In the genomic region with DNA sequence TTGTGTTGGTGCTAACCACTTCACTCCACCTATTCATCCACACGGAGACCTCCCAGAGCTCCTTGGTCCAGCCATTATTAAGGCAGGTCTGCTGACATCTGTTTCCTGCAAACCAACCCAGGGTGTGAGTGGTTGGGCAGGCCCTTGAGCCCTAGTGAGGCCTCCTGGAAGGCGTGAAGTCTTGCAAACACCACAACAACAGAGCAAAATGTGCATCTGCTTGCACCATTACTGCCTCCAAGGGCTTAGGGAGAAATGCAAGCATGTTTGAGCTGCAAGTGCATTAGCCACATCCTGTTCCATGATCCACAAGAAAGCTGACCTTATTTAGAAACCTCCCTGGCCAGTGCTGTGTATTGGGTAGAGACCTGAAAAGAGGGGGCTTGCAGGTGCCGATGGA, we compare ENCODE assay signal across 23 cellular contexts.
"Had no signal": no experiment of that assay in that cellular context is flagged by ENCODE, and none has a peak within 500 bp of the region (broad histone marks: within the 10 kb centered on the region; RNA-seq: fewer than 3 reads in every experiment).

No MANE protein-coding gene starts in this region.

- H3K4me1 ChIP-seq: ascending aorta had no signal

- H3K4me3 ChIP-seq: ascending aorta, body of pancreas had no signal

- H3K27me3 ChIP-seq: ascending aorta, body of pancreas had no signal

- ATAC-seq: activated naive CD4-positive, alpha-beta T cell treated with anti-CD3 and anti-CD28 coated beads, Interleukin-2, amount 50 U/mL, for 72 hours; activated naive CD8-positive, alpha-beta T cell treated with anti-CD3 and anti-CD28 coated beads, Interleukin-2, amount 50 U/mL, for 24 hours; body of pancreas; T-cell had no signal

- DNase-seq: activated B cell treated with CpG ODN at 0.5 μM for 24 hours; activated CD4-positive, alpha-beta T cell treated with anti-CD3 and anti-CD28 coated beads for 1 hour; activated CD4-positive, alpha-beta T cell treated with anti-CD3 and anti-CD28 coated beads, Interleukin-2, amount 10 ng/mL, durations not matched to agents 24 days and 14 days; activated CD4-positive, alpha-beta T cell treated with anti-CD3 and anti-CD28 coated beads, Interleukin-2, amount 50 U/mL, for 48 hours; activated effector memory CD4-positive, alpha-beta T cell treated with anti-CD3 and anti-CD28 coated beads, Interleukin-2, amount 50 U/mL, for 16 hours; activated naive CD4-positive, alpha-beta T cell treated with Interleukin-2 at 50 U/mL for 16 hours; activated naive CD8-positive, alpha-beta T cell treated with anti-CD3 and anti-CD28 coated beads, Interleukin-2, amount 50 U/mL, for 24 hours; activated T-cell treated with anti-CD3 and anti-CD28 coated beads, Interleukin-2, amount 50 U/mL, for 24 hours; amniotic stem cell; body of pancreas; NCI-H146; NCI-H187 treated with DMSO at 0.1 percent for 48 hours; NCI-H2081 treated with DMSO at 0.1 percent for 48 hours; NCI-H446; NCI-H524; SIG-M5; T-cell; T1000 had no signal

- H3K36me3 ChIP-seq: ascending aorta had no signal

- FAIRE-seq: bronchial epithelial cell, TTC549 had no signal

- H3K36me3 Mint-ChIP-seq: activated naive CD4-positive, alpha-beta T cell treated with anti-CD3 and anti-CD28 coated beads, Interleukin-2, amount 50 U/mL, for 72 hours; T-cell had no signal

- H3K9me3 ChIP-seq: ascending aorta, body of pancreas had no signal

- H3K27ac ChIP-seq: ascending aorta, body of pancreas had no signal

- H3K27me3 Mint-ChIP-seq: central memory CD8-positive, alpha-beta T cell had no signal

- H3K9me3 Mint-ChIP-seq: activated B cell treated with CpG ODN at 0.5 μM for 24 hours; activated CD4-positive, alpha-beta T cell treated with anti-CD3 and anti-CD28 coated beads, Interleukin-2, amount 10 ng/mL, durations not matched to agents 24 days and 14 days; activated naive CD4-positive, alpha-beta T cell treated with anti-CD3 and anti-CD28 coated beads, Interleukin-2, amount 50 U/mL, for 72 hours; activated naive CD8-positive, alpha-beta T cell treated with anti-CD3 and anti-CD28 coated beads, Interleukin-2, amount 50 U/mL, for 24 hours; activated T-cell treated with anti-CD3 and anti-CD28 coated beads, Interleukin-2, amount 50 U/mL, for 24 hours; central memory CD8-positive, alpha-beta T cell; T-cell had no signal

- H3K4me3 Mint-ChIP-seq: activated B cell treated with CpG ODN at 0.5 μM for 24 hours; activated CD4-positive, alpha-beta T cell treated with anti-CD3 and anti-CD28 coated beads, Interleukin-2, amount 10 ng/mL, durations not matched to agents 24 days and 14 days; activated naive CD8-positive, alpha-beta T cell treated with anti-CD3 and anti-CD28 coated beads, Interleukin-2, amount 50 U/mL, for 24 hours; activated T-cell treated with anti-CD3 and anti-CD28 coated beads, Interleukin-2, amount 50 U/mL, for 24 hours; central memory CD8-positive, alpha-beta T cell; T-cell had no signal

- H3K4me1 Mint-ChIP-seq: activated B cell treated with CpG ODN at 0.5 μM for 24 hours; activated CD4-positive, alpha-beta T cell treated with anti-CD3 and anti-CD28 coated beads, Interleukin-2, amount 10 ng/mL, durations not matched to agents 24 days and 14 days had no signal

- H3K27ac Mint-ChIP-seq: activated B cell treated with CpG ODN at 0.5 μM for 24 hours; activated CD4-positive, alpha-beta T cell treated with anti-CD3 and anti-CD28 coated beads, Interleukin-2, amount 10 ng/mL, durations not matched to agents 24 days and 14 days; activated naive CD4-positive, alpha-beta T cell treated with anti-CD3 and anti-CD28 coated beads, Interleukin-2, amount 50 U/mL, for 72 hours; activated naive CD8-positive, alpha-beta T cell treated with anti-CD3 and anti-CD28 coated beads, Interleukin-2, amount 50 U/mL, for 24 hours; activated T-cell treated with anti-CD3 and anti-CD28 coated beads, Interleukin-2, amount 50 U/mL, for 24 hours; T-cell had no signal
